ENCODE assay signal across 8 cellular contexts in the genomic region with DNA sequence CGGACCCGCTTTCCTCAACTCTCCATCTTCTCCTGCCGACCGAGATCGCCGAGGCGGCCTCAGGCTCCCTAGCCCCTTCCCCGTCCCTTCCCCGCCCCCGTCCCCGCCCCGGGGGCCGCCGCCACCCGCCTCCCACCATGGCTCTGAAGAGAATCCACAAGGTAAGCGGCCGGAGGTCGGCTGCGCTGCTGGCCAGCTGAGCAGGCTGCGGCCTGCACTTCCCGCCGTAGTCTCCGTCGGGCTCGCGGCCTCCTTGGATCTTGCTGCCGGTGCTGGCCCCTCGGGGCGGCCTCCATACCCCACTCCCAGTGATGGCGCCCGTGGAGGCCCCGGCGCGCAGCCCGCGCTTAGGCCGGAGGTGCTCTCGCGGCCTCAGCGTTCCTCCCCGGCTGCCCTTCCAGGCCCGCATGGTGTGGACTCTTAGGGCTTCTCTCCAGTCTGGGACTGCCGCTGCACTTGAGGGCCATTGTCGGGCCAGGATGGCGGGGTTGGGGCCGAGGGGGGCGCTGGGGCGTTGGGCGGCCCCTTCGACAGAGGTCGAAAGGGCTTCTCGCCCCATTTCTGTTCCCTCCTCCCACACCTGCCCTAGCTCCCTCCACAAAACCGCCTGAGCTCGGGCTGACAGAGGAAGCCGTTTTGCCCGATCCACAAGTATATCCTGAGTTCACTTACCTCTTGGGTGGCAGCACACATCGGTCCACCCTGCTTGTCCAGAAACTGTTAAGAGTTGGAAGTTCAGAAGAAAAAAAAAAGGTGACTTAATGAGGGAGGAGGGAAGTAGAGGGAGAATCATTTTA. TPM values are rescaled to one million over a fixed set of nuclear protein-coding genes. Genes with fewer than 3 reads are reported as not detected.
DNase-seq lines count a peak whose midpoint lies in the region; ATAC-seq, FAIRE-seq and TF ChIP-seq lines count a peak whose summit lies in the region.

No MANE protein-coding gene starts in this region.

- POLR2A ChIA-PET in endothelial cell of umbilical vein (lab: Charles Lee), result interaction anchor here (0.6 to 2.3 kb wide), 10 partner anchors 9 to 141 kb away, joined by 3 to 6 read pairs (median 3); a partner anchor contains a TSS

- peak; percentile 46 for ATAC-seq in stimulated activated memory B cell treated with anti-CD40 and anti-IgM and Interleukin-4, amounts not matched to agents 10 μg/mL and 1 μg/mL and 100 μg/mL, for 72 hours

- peak; percentile 76 for DNase-seq in GM06990 (ENCODE audit: extremely low read depth, insufficient read length)
- DNase-seq in H54 (ENCODE audit: insufficient read length, low spot score), result peak; percentile 30
- peak; percentile 41 for DNase-seq in LoVo (ENCODE audit: low spot score)
- DNase-seq in activated CD4-positive, alpha-beta T cell treated with anti-CD3 and anti-CD28 coated beads, Interleukin-2, amount 50 U/mL, for 48 hours, result peak; percentile 60
- peak; percentile 61 for DNase-seq in endothelial cell of umbilical vein (ENCODE audit: low read depth, low spot score)
- DNase-seq in NCI-H1930 (lab: John Stamatoyannopoulos, UW), result no peak

- peak overlapping the region; percentile 80 for H3K27ac ChIP-seq in endothelial cell of umbilical vein (ENCODE audit: insufficient read depth, low read depth, low read length)

- H3K4me1 ChIP-seq in endothelial cell of umbilical vein (ENCODE audit: control insufficient read depth, extremely low read depth, insufficient read depth, low read length) (peaks cover 31% of the 10 kb centered on the region), mononuclear cell (ENCODE audit: insufficient read depth, low read length) (peaks cover 49% of the 10 kb centered on the region)

- H4K20me1 ChIP-seq in endothelial cell of umbilical vein (replicated peaks; ENCODE audit: control insufficient read depth, extremely low read depth, insufficient read depth, low read length), result peaks cover 13% of the 10 kb centered on the region

- H3K36me3 ChIP-seq in GM06990 (ENCODE audit: control insufficient read depth, insufficient read depth, low read length), result no peaks in the 10 kb centered on the region
- H3K36me3 ChIP-seq in endothelial cell of umbilical vein (ENCODE audit: control insufficient read depth in 2 of 2, extremely low read depth in 1 of 2, insufficient read depth in 2 of 2, low read length in 2 of 2), result no peaks in the 10 kb centered on the region

- peaks cover 12% of the 10 kb centered on the region for H3K36me3 Mint-ChIP-seq in stimulated activated memory B cell treated with anti-CD40 and anti-IgM and Interleukin-4, amounts not matched to agents 10 μg/mL and 1 μg/mL and 100 μg/mL, for 72 hours

- no TSS peak for BruUV-seq in endothelial cell of umbilical vein (replicated peaks; lab: Mats Ljungman, UMichigan)

- peak overlapping the region; percentile 90 for H3K9ac ChIP-seq in endothelial cell of umbilical vein (replicated peaks; ENCODE audit: extremely low read depth, insufficient read depth, low read length)

- H3K4me3 Mint-ChIP-seq in stimulated activated memory B cell treated with anti-CD40 and anti-IgM and Interleukin-4, amounts not matched to agents 10 μg/mL and 1 μg/mL and 100 μg/mL, for 72 hours, result peak overlapping the region; percentile 99

- TF ChIP-seq POLR2A in H54 (IDR thresholded peaks at IDR 0.05; ENCODE audit: low read depth, low read length) (0 out of 2 replicates have a peak, but pooled peaks have one; percentile 12), endothelial cell of umbilical vein (IDR thresholded peaks at IDR 0.05; ENCODE audit: low read depth, low read length) (no peak)

- peak overlapping the region; percentile 69 for H2AFZ ChIP-seq in endothelial cell of umbilical vein (ENCODE audit: low read depth, low read length)

- H3K79me2 ChIP-seq in endothelial cell of umbilical vein (ENCODE audit: control insufficient read depth, insufficient read depth, low read length), result peaks cover 55% of the 10 kb centered on the region

- FAIRE-seq in H54 (lab: Jason Lieb, UNC), result no peak
- peak; percentile 78 for FAIRE-seq in endothelial cell of umbilical vein (lab: Jason Lieb, UNC)

- peak overlapping the region; percentile 99 for H3K4me2 ChIP-seq in endothelial cell of umbilical vein (ENCODE audit: insufficient read depth, low read length)

- H3K27me3 Mint-ChIP-seq in stimulated activated memory B cell treated with anti-CD40 and anti-IgM and Interleukin-4, amounts not matched to agents 10 μg/mL and 1 μg/mL and 100 μg/mL, for 72 hours, result no peaks in the 10 kb centered on the region

- dilution Hi-C loops in endothelial cell of umbilical vein (cut with MboI; ENCODE audit: extremely low pct_ligation_motif_present, low sequenced_read_pairs), result no loop called here

- H3K9me3 Mint-ChIP-seq in stimulated activated memory B cell treated with anti-CD40 and anti-IgM and Interleukin-4, amounts not matched to agents 10 μg/mL and 1 μg/mL and 100 μg/mL, for 72 hours, result no peaks in the 10 kb centered on the region

- CTCF ChIA-PET in endothelial cell of umbilical vein (lab: Charles Lee), result interaction anchor here (0.8 to 6.6 kb wide), 13 partner anchors 10 to 144 kb away, joined by 3 to 57 read pairs (median 4); a partner anchor contains a TSS

- peak overlapping the region; percentile 87 for H3K27ac Mint-ChIP-seq in stimulated activated memory B cell treated with anti-CD40 and anti-IgM and Interleukin-4, amounts not matched to agents 10 μg/mL and 1 μg/mL and 100 μg/mL, for 72 hours

- no peaks in the 10 kb centered on the region for H3K27me3 ChIP-seq in GM06990 (replicated peaks; ENCODE audit: control insufficient read depth, insufficient read depth, low read length)
- H3K27me3 ChIP-seq in endothelial cell of umbilical vein (ENCODE audit: control insufficient read depth in 2 of 2, insufficient read depth in 2 of 2, low read length in 2 of 2), result no peaks in the 10 kb centered on the region
- H3K27me3 ChIP-seq in mononuclear cell (ENCODE audit: insufficient read depth, low read length), result no peaks in the 10 kb centered on the region

- H3K4me1 Mint-ChIP-seq in stimulated activated memory B cell treated with anti-CD40 and anti-IgM and Interleukin-4, amounts not matched to agents 10 μg/mL and 1 μg/mL and 100 μg/mL, for 72 hours, result peaks cover 52% of the 10 kb centered on the region

- intact Hi-C loops in endothelial cell of umbilical vein (cut with micrococcal nuclease), result loop anchor here (1.0 kb wide), 3 partner anchors 44 to 140 kb away; a partner anchor contains a TSS

- H3K9me3 ChIP-seq in endothelial cell of umbilical vein (replicated peaks; ENCODE audit: control insufficient read depth, insufficient read depth, low read length), result no peaks in the 10 kb centered on the region
- no peaks in the 10 kb centered on the region for H3K9me3 ChIP-seq in mononuclear cell (ENCODE audit: low read depth, low read length)

- H3K4me3 ChIP-seq in GM06990 (replicated peaks; ENCODE audit: low read depth, low read length) (peak overlapping the region; percentile 86), endothelial cell of umbilical vein (replicated peaks in 1 of 3; ENCODE audit: insufficient read depth in 1 of 3, low read depth in 1 of 3, low read length in 3 of 3) (peak overlapping the region; percentile 71 to 92 (median 85)), mononuclear cell (ENCODE audit: low read length) (peak overlapping the region; percentile 84)

- TF ChIP-seq CTCF in GM06990 (IDR thresholded peaks at IDR 0.05; ENCODE audit: insufficient read depth, low read length, poor library complexity, severe bottlenecking) (no peak), endothelial cell of umbilical vein (IDR thresholded peaks at IDR 0.05; ENCODE audit: extremely low read depth in 1 of 2, insufficient read depth in 1 of 2, low read depth in 1 of 2, low read length in 2 of 2) (no peak)

- H3K9me1 ChIP-seq in endothelial cell of umbilical vein (replicated peaks; ENCODE audit: control insufficient read depth, extremely low read depth, insufficient read depth, low read length), result no peaks in the 10 kb centered on the region

TF ChIP-seq in endothelial cell of umbilical vein, 7 proteins besides CTCF, POLR2A, EP300 and RAD21:
- TF ChIP-seq EZH2 (IDR thresholded peaks at IDR 0.05; ENCODE audit: borderline replicate concordance, low read depth, low read length, severe bottlenecking), result no peak
- no peak for TF ChIP-seq JUN (IDR thresholded peaks at IDR 0.05; ENCODE audit: borderline replicate concordance, insufficient read depth, insufficient read length, low read depth)
- TF ChIP-seq, protein P1, sequence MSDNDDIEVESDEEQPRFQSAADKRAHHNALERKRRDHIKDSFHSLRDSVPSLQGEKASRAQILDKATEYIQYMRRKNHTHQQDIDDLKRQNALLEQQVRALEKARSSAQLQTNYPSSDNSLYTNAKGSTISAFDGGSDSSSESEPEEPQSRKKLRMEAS (IDR thresholded peaks at IDR 0.05; ENCODE audit: insufficient read depth, insufficient read length), result no peak
- no peak for TF ChIP-seq GATA2 (IDR thresholded peaks at IDR 0.05; ENCODE audit: insufficient read depth, insufficient read length, low read depth, low read length)
- TF ChIP-seq MYC (IDR thresholded peaks at IDR 0.05; ENCODE audit: low read depth, low read length), result no peak
- no peak for TF ChIP-seq FOS (IDR thresholded peaks at IDR 0.05; ENCODE audit: borderline replicate concordance, insufficient read depth, low read length)
- TF ChIP-seq POLR2AphosphoS5 (IDR thresholded peaks at IDR 0.05; ENCODE audit: insufficient read depth, low read depth, low read length), result no peak

RNA-seq across cellular contexts. Expression of a gene that starts 0.7 kb away (rescaled TPM):
- total RNA-seq in endothelial cell of umbilical vein (156 and 172 TPM in 2 replicates), mononuclear cell (81.5 TPM)
- 45.0 and 50.6 TPM in 2 replicates for polyA plus RNA-seq in endothelial cell of umbilical vein
- polyA plus RNA-seq in endothelial cell of umbilical vein (2011; cell fraction: cytosol; rRNA removed), result 48.2 and 52.7 TPM in 2 replicates
- 26.6 and 30.5 TPM in 2 replicates for polyA plus RNA-seq in endothelial cell of umbilical vein (2011; cell fraction: nucleus; rRNA removed)
- polyA plus RNA-seq in endothelial cell of umbilical vein (2012), result 153 and 176 TPM in 2 replicates
- polyA minus RNA-seq in endothelial cell of umbilical vein, result 36.8 and 41.5 TPM in 2 replicates
- 39.3 TPM for polyA minus RNA-seq in endothelial cell of umbilical vein (2011; cell fraction: cytosol; rRNA and poly(A)+ RNA removed)
- polyA minus RNA-seq in endothelial cell of umbilical vein (2011; cell fraction: nucleus; rRNA and poly(A)+ RNA removed), result 22.9 and 23.8 TPM in 2 replicates

Comparison
In these comparisons a context has a peak if more than half of its experiments do, and no peak if none do; other contexts are left out.
1. DNase-seq: peak in GM06990 (single experiment), H54 (single experiment), LoVo (single experiment), activated CD4-positive, alpha-beta T cell treated with anti-CD3 and anti-CD28 coated beads, Interleukin-2, amount 50 U/mL, for 48 hours (2 of 2) and endothelial cell of umbilical vein (single experiment); none in NCI-H1930 (0 of 2).
2. Peak in every context shown above with its lines, with median percentiles within 50 percentile points of each other: H3K4me3 ChIP-seq.